9 cellular contexts compared by ENCODE assay signal in the genomic region with DNA sequence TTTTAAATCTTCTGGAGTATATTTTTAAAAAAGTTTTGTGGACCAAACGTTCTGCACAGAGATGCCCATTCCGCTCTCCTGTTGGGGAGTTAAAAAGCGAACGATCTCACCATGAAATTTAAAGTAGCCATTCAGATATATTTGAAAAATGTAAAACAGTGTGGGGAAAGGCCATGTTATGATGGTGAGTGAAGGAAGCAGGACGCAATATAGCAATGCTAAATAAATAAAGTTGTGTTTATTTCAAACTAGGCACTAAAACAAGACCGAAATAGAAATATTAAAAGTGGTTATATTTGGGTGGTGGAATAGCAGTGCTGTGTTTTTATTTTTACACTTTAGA. TPM values are rescaled to one million over a fixed set of nuclear protein-coding genes. Genes with fewer than 3 reads are reported as not detected.
DNase-seq lines count a peak whose midpoint lies in the region; ATAC-seq, FAIRE-seq and TF ChIP-seq lines count a peak whose summit lies in the region.
"Had no signal": no experiment of that assay in that cellular context is flagged by ENCODE, and none has a peak within 500 bp of the region (broad histone marks: within the 10 kb centered on the region; RNA-seq: fewer than 3 reads in every experiment).

No MANE protein-coding gene starts in this region.

- RAD21 ChIA-PET in GM12878 (lab: Charles Lee; ENCODE audit: unreplicated experiment): no interaction called here

- no peak for TF ChIP-seq EP300 in GM12878 (IDR thresholded peaks at IDR 0.05; ENCODE audit: borderline replicate concordance in 1 of 2, control insufficient read depth in 1 of 2, low read depth in 2 of 2, low read length in 2 of 2)

- no peaks in the 10 kb centered on the region for H3K27me3 ChIP-seq in GM12878 (replicated peaks in 1 of 2; ENCODE audit: control insufficient read depth in 2 of 2, insufficient read depth in 2 of 2, low read length in 1 of 2)
- no peaks in the 10 kb centered on the region for H3K27me3 ChIP-seq in mucosa of stomach (ENCODE audit: control insufficient read depth, insufficient read depth, low read length)

- H2AFZ ChIP-seq in GM12878 (ENCODE audit: control insufficient read depth, low read depth, low read length): peak overlapping the region; percentile 59

- no peak for TF ChIP-seq POLR2A in GM12878 (IDR thresholded peaks at IDR 0.05; ENCODE audit: low read depth, low read length)

- CTCF ChIA-PET in GM12878 (lab: Yijun Ruan, JAX): interaction anchor here (0.8 kb wide), 1 partner anchor 109 kb away, joined by 3 read pairs; no protein-coding TSS in a partner anchor

- ATAC-seq in GM18508 (IDR thresholded peaks at IDR 0.05; ENCODE audit: insufficient read depth, unreplicated experiment): peak; percentile 13
- ATAC-seq in HG03045 (IDR thresholded peaks at IDR 0.05; ENCODE audit: unreplicated experiment): peak; percentile 9
- peak; percentile 18 for ATAC-seq in GM12878
- ATAC-seq in HG03571 (IDR thresholded peaks at IDR 0.05; ENCODE audit: unreplicated experiment): no peak
- no peak for ATAC-seq in GM21529 (IDR thresholded peaks at IDR 0.05; ENCODE audit: unreplicated experiment)

- H4K20me1 ChIP-seq in GM12878 (ENCODE audit: control insufficient read depth, insufficient read depth): no peaks in the 10 kb centered on the region

- H3K27ac ChIP-seq in GM12878 (ENCODE audit: control insufficient read depth, insufficient read depth): peak overlapping the region; percentile 67
- H3K27ac ChIP-seq: SK-N-MC had no signal

- intact Hi-C loops in GM12878 (cut with micrococcal nuclease; ENCODE audit: unreplicated experiment): no loop called here

- in situ Hi-C loops in GM12878 (cut with MboI): no loop called here

- POLR2A ChIA-PET in GM12878 (lab: Charles Lee): no interaction called here

- DNase-seq in GM12878 (ENCODE audit: low read depth, low spot score) (no peak), anterior cingulate cortex (lab: John Stamatoyannopoulos, UW) (no peak), DMS153 treated with DMSO at 0.1 percent for 48 hours (lab: John Stamatoyannopoulos, UW; ENCODE audit: unreplicated experiment) (no peak)

- WGBS in GM12878 (ENCODE audit: insufficient coverage, insufficient replicate concordance, low lambda C conversion rate, missing lambda C conversion rate): 0% methylated on average over 6 of the region's 6 CpGs

- FAIRE-seq in GM12878 (lab: Jason Lieb, UNC): no peak

- no peaks in the 10 kb centered on the region for H3K79me2 ChIP-seq in GM12878 (ENCODE audit: control insufficient read depth, insufficient read depth, low read length)

- TF ChIP-seq CTCF in GM12878 (IDR thresholded peaks at IDR 0.05 in 2 of 3, conservative IDR thresholded peaks at IDR 0.05 in 1 of 3; ENCODE audit: control insufficient read depth in 2 of 3, extremely low read depth in 1 of 3, insufficient read depth in 1 of 3, low read depth in 3 of 3, low read length in 3 of 3): no peak

- H3K4me1 ChIP-seq in GM12878 (ENCODE audit: control insufficient read depth, insufficient read depth, low read length) (peaks cover 5% of the 10 kb centered on the region; the same call in 1 of the 2 replicates), mucosa of stomach (ENCODE audit: control insufficient read depth, insufficient read depth, low read length) (no peaks in the 10 kb centered on the region)

- H3K9ac ChIP-seq in GM12878 (ENCODE audit: control insufficient read depth, insufficient read depth, low read length): peak overlapping the region; percentile 71
- H3K9ac ChIP-seq in mucosa of stomach (ENCODE audit: low read length): peak overlapping the region; percentile 47

- SMC1A ChIA-PET in GM12878 (lab: Charles Lee; ENCODE audit: uncharacterized antibody, unreplicated experiment): no interaction called here

- H3K4me2 ChIP-seq in GM12878 (ENCODE audit: control insufficient read depth, insufficient read depth): peak overlapping the region; percentile 89

- H3K4me3 ChIP-seq in GM12878: peak overlapping the region; percentile 74
- no peak overlapping the region for H3K4me3 ChIP-seq in mucosa of stomach (ENCODE audit: low read length)
- H3K4me3 ChIP-seq: SK-N-MC had no signal

- H3K9me3 ChIP-seq in GM12878 (replicated peaks; ENCODE audit: control insufficient read depth, insufficient read depth, low read length) (no peaks in the 10 kb centered on the region), mucosa of stomach (ENCODE audit: control insufficient read depth, low read length) (no peaks in the 10 kb centered on the region)

- H3K36me3 ChIP-seq in GM12878 (ENCODE audit: control insufficient read depth in 2 of 2, insufficient read depth in 2 of 2, low read length in 1 of 2) (no peaks in the 10 kb centered on the region), mucosa of stomach (ENCODE audit: control insufficient read depth, insufficient read depth, low read length) (no peaks in the 10 kb centered on the region)

- no peak for TF ChIP-seq RAD21 in GM12878 (IDR thresholded peaks at IDR 0.05; ENCODE audit: insufficient read depth, low read depth, low read length)

- TSS peak; percentile 78 for BruUV-seq in GM12878 (replicated peaks; lab: Mats Ljungman, UMichigan)

TF ChIP-seq in GM12878, 131 proteins besides CTCF, POLR2A, EP300 and RAD21 (continues in another document):
- no peak for TF ChIP-seq MTA3 (IDR thresholded peaks at IDR 0.05; ENCODE audit: borderline replicate concordance, low read length)

RNA-seq across cellular contexts. Expression of a gene that starts 0.3 kb away (rescaled TPM):
- not detected in 2 replicates for total RNA-seq in GM12878 (2013; cell fraction: nucleolus; rRNA removed)
- total RNA-seq in GM12878 (2014; rRNA removed) (0.33 TPM in 1 of 2 replicates, not detected in the other), GM12878 (2014; rRNA removed; fragmentation: Illumina TruSeq; extraction: Trizol) (0.13 TPM in 1 of 2 replicates, not detected in the other), GM12878 (2021) (0.16 TPM in 1 of 2 replicates, not detected in the other)
- not detected for polyA plus RNA-seq in GM12878 (2011; ENCODE audit: low read depth)
- polyA plus RNA-seq in GM12878 (2011; rRNA removed) (0.29 and 0.81 TPM in 2 replicates), GM12878 (2014; fragmentation: Illumina TruSeq; extraction: Trizol) (0.14 and 0.31 TPM in 2 replicates), GM12878 (2014; fragmentation: Nextera tagmentation; extraction: Ambion mirVana) (under 1 TPM in 1 of 2 experiments, not detected in 1; 0.35 TPM), GM12878 (2014; rRNA removed) (0.69 and 0.81 TPM in 2 replicates), GM12878 (2016; fragmentation: Nextera tagmentation; extraction: Ambion mirVana) (under 1 TPM in 1 of 2 experiments, not detected in 1; 0.19 TPM)
- polyA plus RNA-seq in GM12878 (2011; cell fraction: cytosol; rRNA removed): 0.32 and 0.33 TPM in 2 replicates
- 1.1 TPM in 2 replicates for polyA plus RNA-seq in GM12878 (2011; cell fraction: nucleus; rRNA removed)
- polyA plus RNA-seq in GM12878 (2012): 0.34 and 0.37 TPM in 2 replicates
- 0.46 TPM in 1 of 2 replicates, not detected in the other for polyA minus RNA-seq in GM12878 (2011; rRNA and poly(A)+ RNA removed)
- polyA minus RNA-seq in GM12878 (2011; cell fraction: cytosol; rRNA and poly(A)+ RNA removed): not detected in 2 replicates
- 0.48 TPM in 1 of 2 replicates, not detected in the other for polyA minus RNA-seq in GM12878 (2011; cell fraction: nucleus; rRNA and poly(A)+ RNA removed)

RNA-seq across cellular contexts. Expression of a gene that starts 30.9 kb away (rescaled TPM):
- total RNA-seq in GM12878 (2013; cell fraction: nucleolus; rRNA removed): 16.7 and 20.1 TPM in 2 replicates
- 91.6 and 116 TPM in 2 replicates for total RNA-seq in GM12878 (2014; rRNA removed)
- total RNA-seq in GM12878 (2014; rRNA removed; fragmentation: Illumina TruSeq; extraction: Trizol): 132 and 135 TPM in 2 replicates
- 68.2 and 73.9 TPM in 2 replicates for total RNA-seq in GM12878 (2021)
- 66.9 TPM for polyA plus RNA-seq in GM12878 (2011; ENCODE audit: low read depth)
- 179 and 268 TPM in 2 replicates for polyA plus RNA-seq in GM12878 (2011; rRNA removed)
- 48.2 and 57.0 TPM in 2 replicates for polyA plus RNA-seq in GM12878 (2011; cell fraction: cytosol; rRNA removed)
- 41.2 and 48.6 TPM in 2 replicates for polyA plus RNA-seq in GM12878 (2011; cell fraction: nucleus; rRNA removed)
- 71.3 and 86.8 TPM in 2 replicates for polyA plus RNA-seq in GM12878 (2012)
- 171 and 178 TPM in 2 replicates for polyA plus RNA-seq in GM12878 (2014; fragmentation: Illumina TruSeq; extraction: Trizol)
- polyA plus RNA-seq in GM12878 (2014; fragmentation: Nextera tagmentation; extraction: Ambion mirVana): 100 to 1,000 TPM; 405 to 487 TPM
- polyA plus RNA-seq in GM12878 (2014; rRNA removed): 90.3 and 119 TPM in 2 replicates
- polyA plus RNA-seq in GM12878 (2016; fragmentation: Nextera tagmentation; extraction: Ambion mirVana): 100 to 1,000 TPM; 254 to 271 TPM
- polyA minus RNA-seq in GM12878 (2011; rRNA and poly(A)+ RNA removed): 28.0 and 49.1 TPM in 2 replicates
- polyA minus RNA-seq in GM12878 (2011; cell fraction: cytosol; rRNA and poly(A)+ RNA removed): 19.1 and 19.4 TPM in 2 replicates
- polyA minus RNA-seq in GM12878 (2011; cell fraction: nucleus; rRNA and poly(A)+ RNA removed): 8.6 and 14.2 TPM in 2 replicates

RNA-seq across cellular contexts. Expression of a gene that starts 35.9 kb away (rescaled TPM):
- total RNA-seq in GM12878 (2013; cell fraction: nucleolus; rRNA removed): 1.2 and 2.2 TPM in 2 replicates
- 0.05 TPM in 1 of 2 replicates, not detected in the other for total RNA-seq in GM12878 (2014; rRNA removed)
- 0.18 TPM in 1 of 2 replicates, not detected in the other for total RNA-seq in GM12878 (2014; rRNA removed; fragmentation: Illumina TruSeq; extraction: Trizol)
- total RNA-seq in GM12878 (2021): 0.36 and 0.82 TPM in 2 replicates
- polyA plus RNA-seq in GM12878 (2011; ENCODE audit: low read depth): not detected
- polyA plus RNA-seq in GM12878 (2011; rRNA removed): 0.13 and 0.35 TPM in 2 replicates
- polyA plus RNA-seq in GM12878 (2011; cell fraction: cytosol; rRNA removed): 0.06 and 0.10 TPM in 2 replicates
- 0.31 and 0.36 TPM in 2 replicates for polyA plus RNA-seq in GM12878 (2011; cell fraction: nucleus; rRNA removed)
- 0.18 and 0.30 TPM in 2 replicates for polyA plus RNA-seq in GM12878 (2012)
- 0.28 and 0.36 TPM in 2 replicates for polyA plus RNA-seq in GM12878 (2014; fragmentation: Illumina TruSeq; extraction: Trizol)
- polyA plus RNA-seq in GM12878 (2014; fragmentation: Nextera tagmentation; extraction: Ambion mirVana): under 1 TPM; 0.05 TPM
- 0.10 and 0.91 TPM in 2 replicates for polyA plus RNA-seq in GM12878 (2014; rRNA removed)
- polyA plus RNA-seq in GM12878 (2016; fragmentation: Nextera tagmentation; extraction: Ambion mirVana): under 1 TPM in 1 of 2 experiments, not detected in 1; 0.17 TPM
- polyA minus RNA-seq in GM12878 (2011; rRNA and poly(A)+ RNA removed): 0.22 and 0.36 TPM in 2 replicates
- polyA minus RNA-seq in GM12878 (2011; cell fraction: cytosol; rRNA and poly(A)+ RNA removed): not detected in 2 replicates
- polyA minus RNA-seq in GM12878 (2011; cell fraction: nucleus; rRNA and poly(A)+ RNA removed): 0.36 and 0.77 TPM in 2 replicates

Comparison
In these comparisons a context has a peak if more than half of its experiments do, and no peak if none do; other contexts are left out.
1. ATAC-seq: peak in GM18508 (single experiment), HG03045 (single experiment) and GM12878 (single experiment); none in HG03571 (single experiment) and GM21529 (single experiment).